Comparison of ENCODE assay signal across 22 cellular contexts in genomic region chr1:43914576-43915525, GRCh38. TPM values are rescaled to one million over a fixed set of nuclear protein-coding genes. Genes with fewer than 3 reads are reported as not detected.
A peak's percentile ranks its signal among the peaks of the same experiment; 100 is the strongest.
DNase-seq lines count a peak whose midpoint lies in the region; ATAC-seq and TF ChIP-seq lines count a peak whose summit lies in the region.
"Had no signal": no experiment of that assay in that cellular context is flagged by ENCODE, and none has a peak within 500 bp of the region (broad histone marks: within the 10 kb centered on the region; RNA-seq: fewer than 3 reads in every experiment).

No MANE protein-coding gene starts in this region.

- POLR2A ChIA-PET in HEK293 (lab: Yijun Ruan, JAX) (no interaction called here), WTC11 (lab: Charles Lee) (no interaction called here)

- no peaks in the 10 kb centered on the region for H3K36me3 Mint-ChIP-seq in WTC11
- H3K36me3 Mint-ChIP-seq: brain had no signal

- WGBS in esophagus squamous epithelium, 2 donors: 53 to 58% methylated on average over 12 to 13 of the region's 13 CpGs
- WGBS in prostate gland: 79% methylated on average over 13 of the region's 13 CpGs

- intact Hi-C loops in esophagus squamous epithelium (cut with DNase I): no loop called here
- intact Hi-C loops in prostate gland (cut with DNase I): no loop called here

- CTCF ChIA-PET in HEK293 (lab: Yijun Ruan, JAX) (interaction anchor here (0.7 to 2.7 kb wide), 3 partner anchors 20 to 152 kb away, joined by 3 to 10 read pairs (median 4); no protein-coding TSS in a partner anchor), WTC11 (lab: Charles Lee) (interaction anchor here (1.0 to 8.2 kb wide), 5 partner anchors 15 to 152 kb away, joined by 3 to 96 read pairs (median 30); partner anchors contain the start of gene ARTN)

- no peaks in the 10 kb centered on the region for H3K27me3 Mint-ChIP-seq in WTC11 (ENCODE audit: low read depth)
- H3K27me3 Mint-ChIP-seq: brain had no signal

- ATAC-seq in WTC11 (no peak), HG03039 (IDR thresholded peaks at IDR 0.05; ENCODE audit: unreplicated experiment) (no peak)

- no peak for TF ChIP-seq CTCF in HEK293 (tag by site-specific recombination; IDR thresholded peaks at IDR 0.05)
- no peak for TF ChIP-seq CTCF in WTC11 (IDR thresholded peaks at IDR 0.05)
- no peak for TF ChIP-seq CTCF in esophagus squamous epithelium (IDR thresholded peaks at IDR 0.05)
- TF ChIP-seq CTCF in prostate gland (IDR thresholded peaks at IDR 0.05): no peak
- no peak for TF ChIP-seq CTCF in GM10266 (IDR thresholded peaks at IDR 0.05; ENCODE audit: control insufficient read depth, insufficient read depth, low read depth, missing control alignments)

- H3K27me3 ChIP-seq in esophagus squamous epithelium (no peaks in the 10 kb centered on the region), prostate gland (replicated peaks; ENCODE audit: insufficient read depth) (no peaks in the 10 kb centered on the region)
- H3K27me3 ChIP-seq: MG63, testis had no signal

- peak overlapping the region; percentile 22; the same call in 1 of the 2 replicates for H3K27ac Mint-ChIP-seq in WTC11
- H3K27ac Mint-ChIP-seq: CD14-positive monocyte had no signal

- TF ChIP-seq POLR2A in esophagus squamous epithelium (IDR thresholded peaks at IDR 0.05) (peak in 1 of 4 donors; percentile 8), prostate gland (IDR thresholded peaks at IDR 0.05) (no peak)

- H3K4me3 ChIP-seq in HEK293 (ENCODE audit: low read depth, low read length) (no peak overlapping the region), esophagus squamous epithelium (no peak overlapping the region), prostate gland (no peak overlapping the region)
- H3K4me3 ChIP-seq: HAP-1, lower lobe of right lung, MG63, testis had no signal

- H3K27ac ChIP-seq in HEK293 (ENCODE audit: extremely low read depth, low read depth, low read length) (no peak overlapping the region), esophagus squamous epithelium (peak overlapping the region; percentile 76 to 84 (median 83)), prostate gland (peak overlapping the region in 1 of 2 donors; percentile 63)
- H3K27ac ChIP-seq: lower lobe of right lung had no signal

- peaks cover 32% of the 10 kb centered on the region for H3K4me1 Mint-ChIP-seq in WTC11
- H3K4me1 Mint-ChIP-seq: CD14-positive monocyte had no signal

- H3K4me1 ChIP-seq in HEK293 (ENCODE audit: control insufficient read depth, insufficient read depth, low read length) (no peaks in the 10 kb centered on the region), esophagus squamous epithelium (peaks cover 27 to 43% (median 28%) of the 10 kb centered on the region in 3 donors), prostate gland (replicated peaks) (no peaks in the 10 kb centered on the region)
- H3K4me1 ChIP-seq: lower lobe of right lung had no signal

- DNase-seq in WTC11 (ENCODE audit: low spot score): no peak
- DNase-seq in esophagus squamous epithelium (lab: John Stamatoyannopoulos, UW): no peak
- DNase-seq in prostate gland (ENCODE audit: low spot score): peak; percentile 48
- DNase-seq in pons (ENCODE audit: low spot score): no peak
- DNase-seq in GM10266 (ENCODE audit: extremely low spot score): no peak
- DNase-seq: activated CD4-positive, alpha-beta T cell treated with anti-CD3 and anti-CD28 coated beads for 4 hours; activated CD8-positive, alpha-beta memory T cell treated with anti-CD3 and anti-CD28 coated beads for 24 hours; activated T-cell treated with anti-CD3 and anti-CD28 coated beads, Interleukin-2, amount 50 U/mL, for 1 hour; effector CD8-positive, alpha-beta T cell; islet precursor cell; lower lobe of right lung; MG63; NCI-H1417; NCI-H2107; NCI-H510A; T-helper 2 cell; testis had no signal

- H3K4me3 Mint-ChIP-seq in WTC11: no peak overlapping the region
- H3K4me3 Mint-ChIP-seq: CD14-positive monocyte had no signal

- no peaks in the 10 kb centered on the region for H3K9me3 ChIP-seq in HEK293 (ENCODE audit: control insufficient read depth, insufficient read depth, low read depth, low read length)
- no peaks in the 10 kb centered on the region for H3K9me3 ChIP-seq in esophagus squamous epithelium
- H3K9me3 ChIP-seq in prostate gland: no peaks in the 10 kb centered on the region
- H3K9me3 ChIP-seq: HAP-1, lower lobe of right lung, MG63, testis had no signal

- H3K9me3 Mint-ChIP-seq in WTC11: no peaks in the 10 kb centered on the region
- H3K9me3 Mint-ChIP-seq: brain, CD14-positive monocyte had no signal

- H3K36me3 ChIP-seq in HEK293 (ENCODE audit: control insufficient read depth in 2 of 2, insufficient read depth in 1 of 2, low read length in 2 of 2) (no peaks in the 10 kb centered on the region), esophagus squamous epithelium (no peaks in the 10 kb centered on the region), prostate gland (no peaks in the 10 kb centered on the region)
- H3K36me3 ChIP-seq: HAP-1, lower lobe of right lung, MG63 had no signal

TF ChIP-seq in HEK293, 187 proteins besides CTCF, POLR2A, EP300 and RAD21 (continues in another document):
- no peak for TF ChIP-seq ZNF473 (tag by site-specific recombination; IDR thresholded peaks at IDR 0.05)
- 0 out of 2 replicates have a peak, but pooled peaks have one; percentile 11 for TF ChIP-seq GLIS1 (tag by site-specific recombination; IDR thresholded peaks at IDR 0.05)
- TF ChIP-seq ZIC2 (tag by site-specific recombination; IDR thresholded peaks at IDR 0.05): peak; percentile 90
- TF ChIP-seq ZNF398 (tag by site-specific recombination; IDR thresholded peaks at IDR 0.05): no peak
- no peak for TF ChIP-seq ZNF324 (tag by site-specific recombination; IDR thresholded peaks at IDR 0.05)

TF ChIP-seq in WTC11, 78 proteins besides CTCF, POLR2A, EP300 and RAD21:
- TF ChIP-seq IRF1 (CRISPR knock-in tag; IDR thresholded peaks at IDR 0.05): no peak
- TF ChIP-seq TEAD4 (CRISPR knock-in tag; IDR thresholded peaks at IDR 0.05): no peak
- TF ChIP-seq JUN (CRISPR knock-in tag; IDR thresholded peaks at IDR 0.05): no peak
- TF ChIP-seq MLX (CRISPR knock-in tag; IDR thresholded peaks at IDR 0.05): no peak
- TF ChIP-seq NFE2L1 (CRISPR knock-in tag; IDR thresholded peaks at IDR 0.05): no peak
- no peak for TF ChIP-seq PREB (CRISPR knock-in tag; IDR thresholded peaks at IDR 0.05; ENCODE audit: borderline replicate concordance)
- TF ChIP-seq TP53 (CRISPR knock-in tag; IDR thresholded peaks at IDR 0.05): no peak

RNA-seq across cellular contexts. Expression of gene ARTN, which starts 18.8 kb away (rescaled TPM):
- total RNA-seq in WTC11 (2021) (23.5 to 28.5 TPM (median 23.6 TPM) in 3 replicates), esophagus squamous epithelium (10 to 100 TPM in 1 of 4 donors, 1 to 10 TPM in 2, under 1 TPM in 1; 0.68 to 12.9 (median 4.0) TPM), prostate gland (1 to 10 TPM; 4.1 to 5.4 TPM)

RNA-seq across cellular contexts. Expression of gene IPO13, which starts 31.9 kb away (rescaled TPM):
- total RNA-seq in WTC11 (2021) (17.8 to 24.2 TPM (median 19.1 TPM) in 3 replicates), esophagus squamous epithelium (10 to 100 TPM; 19.3 to 32.4 (median 20.5) TPM), prostate gland (10 to 100 TPM; 27.7 to 55.7 TPM)

RNA-seq across cellular contexts. Expression of gene DPH2, which starts 55.0 kb away (rescaled TPM):
- total RNA-seq in WTC11 (2021) (47.6 to 57.5 TPM (median 51.5 TPM) in 3 replicates), esophagus squamous epithelium (10 to 100 TPM; 14.0 to 34.6 (median 27.7) TPM), prostate gland (10 to 100 TPM; 25.4 to 31.1 TPM)

RNA-seq across cellular contexts. Expression of gene ATP6V0B, which starts 59.9 kb away (rescaled TPM):
- 108 to 115 TPM (median 110 TPM) in 3 replicates for total RNA-seq in WTC11 (2021)
- total RNA-seq in esophagus squamous epithelium: 100 to 1,000 TPM in 3 of 4 donors, 10 to 100 TPM in 1; 70.1 to 169 (median 135) TPM
- total RNA-seq in prostate gland: 100 to 1,000 TPM; 180 to 245 TPM
